Comparison of ENCODE assay signal across 9 cellular contexts in genomic region chr11:65545853-65546216, GRCh38. TPM values are rescaled to one million over a fixed set of nuclear protein-coding genes. Genes with fewer than 3 reads are reported as not detected.
DNase-seq lines count a peak whose midpoint lies in the region; ATAC-seq, FAIRE-seq and TF ChIP-seq lines count a peak whose summit lies in the region.
"Had no signal": no experiment of that assay in that cellular context is flagged by ENCODE, and none has a peak within 500 bp of the region (broad histone marks: within the 10 kb centered on the region; RNA-seq: fewer than 3 reads in every experiment).

No MANE protein-coding gene starts in this region.

- ATAC-seq in activated CD8-positive, alpha-beta memory T cell treated with anti-CD3 and anti-CD28 coated beads, Interleukin-2, amount 10 ng/mL, durations not matched to agents 7 days and 5 days: no peak
- no peak for ATAC-seq in GM18520 (IDR thresholded peaks at IDR 0.05; ENCODE audit: unreplicated experiment)

- peaks cover 0 to 2% of the 10 kb centered on the region in 2 donors for H3K36me3 ChIP-seq in kidney (ENCODE audit: control insufficient read depth in 1 of 2, insufficient read depth in 2 of 2, low read length in 2 of 2)
- no peaks in the 10 kb centered on the region for H3K36me3 ChIP-seq in thyroid gland
- peaks cover 4% of the 10 kb centered on the region; the same call in 1 of the 2 replicates for H3K36me3 ChIP-seq in SJCRH30

- FAIRE-seq in kidney (lab: Jason Lieb, UNC): no peak

- peak overlapping the region; percentile 22 to 59 for H3K27ac ChIP-seq in kidney (ENCODE audit: low read depth in 2 of 2, low read length in 2 of 2)
- H3K27ac ChIP-seq in thyroid gland: peak overlapping the region in 2 of 3 donors; percentile 22 to 26
- no peak overlapping the region for H3K27ac ChIP-seq in SJCRH30

- H3K27me3 Mint-ChIP-seq in activated CD8-positive, alpha-beta memory T cell treated with anti-CD3 and anti-CD28 coated beads, Interleukin-2, amount 10 ng/mL, durations not matched to agents 7 days and 5 days: no peaks in the 10 kb centered on the region
- H3K27me3 Mint-ChIP-seq in activated T-helper 1 cell treated with anti-CD3 and anti-CD28 coated beads, Interleukin-12 subunit alpha, Interleukin-12 subunit beta, Interleukin-2, Interleukin-4 antibody, amounts not matched to agents 30 ng/mL and 10 ng/mL and 1 ng/mL, durations not matched to agents 14 hours and 24 hours and 36 hours (ENCODE audit: insufficient read depth): no peaks in the 10 kb centered on the region

- H3K9me3 ChIP-seq in kidney (ENCODE audit: control insufficient read depth in 1 of 2, low read length in 2 of 2) (no peaks in the 10 kb centered on the region), thyroid gland (no peaks in the 10 kb centered on the region), SJCRH30 (replicated peaks) (no peaks in the 10 kb centered on the region)

- peak overlapping the region; percentile 61 to 64 for H3K4me3 ChIP-seq in kidney (ENCODE audit: low read length in 2 of 2)
- no peak overlapping the region for H3K4me3 ChIP-seq in thyroid gland (replicated peaks in 1 of 3)
- no peak overlapping the region for H3K4me3 ChIP-seq in SJCRH30

- TF ChIP-seq POLR2A in thyroid gland (IDR thresholded peaks at IDR 0.05): no peak

- 71 to 75% methylated on average over 4 of the region's 4 CpGs for WGBS in thyroid gland, 2 donors

- no peak for TF ChIP-seq CTCF in kidney (IDR thresholded peaks at IDR 0.05; ENCODE audit: borderline replicate concordance, extremely low read depth, insufficient read depth)
- TF ChIP-seq CTCF in thyroid gland (IDR thresholded peaks at IDR 0.05): no peak

- peak overlapping the region; percentile 37 for H3K27ac Mint-ChIP-seq in activated CD8-positive, alpha-beta memory T cell treated with anti-CD3 and anti-CD28 coated beads, Interleukin-2, amount 10 ng/mL, durations not matched to agents 7 days and 5 days
- H3K27ac Mint-ChIP-seq in activated T-helper 1 cell treated with anti-CD3 and anti-CD28 coated beads, Interleukin-12 subunit alpha, Interleukin-12 subunit beta, Interleukin-2, Interleukin-4 antibody, amounts not matched to agents 30 ng/mL and 10 ng/mL and 1 ng/mL, durations not matched to agents 14 hours and 24 hours and 36 hours: peak overlapping the region; percentile 53

- H3K9me3 Mint-ChIP-seq in activated CD8-positive, alpha-beta memory T cell treated with anti-CD3 and anti-CD28 coated beads, Interleukin-2, amount 10 ng/mL, durations not matched to agents 7 days and 5 days (ENCODE audit: low read depth): no peaks in the 10 kb centered on the region
- no peaks in the 10 kb centered on the region for H3K9me3 Mint-ChIP-seq in activated T-helper 1 cell treated with anti-CD3 and anti-CD28 coated beads, Interleukin-12 subunit alpha, Interleukin-12 subunit beta, Interleukin-2, Interleukin-4 antibody, amounts not matched to agents 30 ng/mL and 10 ng/mL and 1 ng/mL, durations not matched to agents 14 hours and 24 hours and 36 hours

- DNase-seq in activated CD8-positive, alpha-beta memory T cell treated with anti-CD3 and anti-CD28 coated beads, Interleukin-2, amount 10 ng/mL, durations not matched to agents 7 days and 5 days: no peak
- DNase-seq in activated CD8-positive, alpha-beta memory T cell treated with anti-CD3 and anti-CD28 coated beads, Interleukin-2, amount 50 U/mL, for 4 hours: no peak
- no peak for DNase-seq in activated T-helper 1 cell treated with anti-CD3 and anti-CD28 coated beads, Interleukin-12 subunit alpha, Interleukin-12 subunit beta, Interleukin-2, Interleukin-4 antibody, amounts not matched to agents 30 ng/mL and 10 ng/mL and 1 ng/mL, durations not matched to agents 14 hours and 24 hours and 36 hours (ENCODE audit: low spot score)
- DNase-seq in kidney (no peak), thyroid gland (no peak), occipital lobe (lab: John Stamatoyannopoulos, UW) (no peak), SJCRH30 (no peak)
- DNase-seq: midbrain had no signal

- CTCF ChIA-PET in activated CD8-positive, alpha-beta memory T cell treated with anti-CD3 and anti-CD28 coated beads, Interleukin-2, amount 10 ng/mL, durations not matched to agents 7 days and 5 days (lab: Charles Lee): interaction anchor here (1.1 to 19.4 kb wide), 3 partner anchors 20 to 216 kb away, joined by 4 to 388 read pairs (median 209); partner anchors contain the start of genes FAM89B, KCNK7, LTBP3 and ZNRD2

- H3K4me1 ChIP-seq in kidney (ENCODE audit: control insufficient read depth in 1 of 2, insufficient read depth in 1 of 2, low read depth in 1 of 2, low read length in 2 of 2) (peaks cover 6 to 14% of the 10 kb centered on the region in 2 donors), thyroid gland (peaks cover 11 to 37% of the 10 kb centered on the region in 2 donors), SJCRH30 (no peaks in the 10 kb centered on the region)

- peak overlapping the region; percentile 33 to 40 for H3K9ac ChIP-seq in kidney (ENCODE audit: low read length in 2 of 2)

- H3K27me3 ChIP-seq in thyroid gland (no peaks in the 10 kb centered on the region), SJCRH30 (no peaks in the 10 kb centered on the region)

- peaks cover 35% of the 10 kb centered on the region for H3K4me1 Mint-ChIP-seq in activated CD8-positive, alpha-beta memory T cell treated with anti-CD3 and anti-CD28 coated beads, Interleukin-2, amount 10 ng/mL, durations not matched to agents 7 days and 5 days
- peaks cover 45% of the 10 kb centered on the region for H3K4me1 Mint-ChIP-seq in activated T-helper 1 cell treated with anti-CD3 and anti-CD28 coated beads, Interleukin-12 subunit alpha, Interleukin-12 subunit beta, Interleukin-2, Interleukin-4 antibody, amounts not matched to agents 30 ng/mL and 10 ng/mL and 1 ng/mL, durations not matched to agents 14 hours and 24 hours and 36 hours (ENCODE audit: low read depth)

- intact Hi-C loops in activated T-helper 1 cell treated with anti-CD3 and anti-CD28 coated beads, Interleukin-12 subunit alpha, Interleukin-12 subunit beta, Interleukin-2, Interleukin-4 antibody, amounts not matched to agents 30 ng/mL and 10 ng/mL and 1 ng/mL, durations not matched to agents 14 hours and 24 hours and 36 hours (cut with micrococcal nuclease): loop anchor here (1.0 kb wide), 3 partner anchors 21 to 42 kb away; partner anchors contain the start of genes SCYL1 and ZNRD2
- intact Hi-C loops in kidney (cut with DNase I) (no loop called here), thyroid gland (cut with DNase I) (no loop called here)

- H3K36me3 Mint-ChIP-seq in activated CD8-positive, alpha-beta memory T cell treated with anti-CD3 and anti-CD28 coated beads, Interleukin-2, amount 10 ng/mL, durations not matched to agents 7 days and 5 days: peaks cover 10% of the 10 kb centered on the region
- H3K36me3 Mint-ChIP-seq in activated T-helper 1 cell treated with anti-CD3 and anti-CD28 coated beads, Interleukin-12 subunit alpha, Interleukin-12 subunit beta, Interleukin-2, Interleukin-4 antibody, amounts not matched to agents 30 ng/mL and 10 ng/mL and 1 ng/mL, durations not matched to agents 14 hours and 24 hours and 36 hours (ENCODE audit: low read depth): peaks cover 38% of the 10 kb centered on the region

- peak overlapping the region; percentile 67 for H3K4me3 Mint-ChIP-seq in activated CD8-positive, alpha-beta memory T cell treated with anti-CD3 and anti-CD28 coated beads, Interleukin-2, amount 10 ng/mL, durations not matched to agents 7 days and 5 days
- peak overlapping the region; percentile 70 for H3K4me3 Mint-ChIP-seq in activated T-helper 1 cell treated with anti-CD3 and anti-CD28 coated beads, Interleukin-12 subunit alpha, Interleukin-12 subunit beta, Interleukin-2, Interleukin-4 antibody, amounts not matched to agents 30 ng/mL and 10 ng/mL and 1 ng/mL, durations not matched to agents 14 hours and 24 hours and 36 hours

RNA-seq across cellular contexts. Expression of gene LTBP3, which starts 12.3 kb away (rescaled TPM):
- 10 to 100 TPM; 46.2 to 46.8 TPM for total RNA-seq in activated CD8-positive, alpha-beta memory T cell treated with anti-CD3 and anti-CD28 coated beads, Interleukin-2, amount 10 ng/mL, durations not matched to agents 7 days and 5 days
- 97.9 and 103 TPM in 2 replicates for total RNA-seq in activated T-helper 1 cell treated with anti-CD3 and anti-CD28 coated beads, Interleukin-12 subunit alpha, Interleukin-12 subunit beta, Interleukin-2, Interleukin-4 antibody, amounts not matched to agents 30 ng/mL and 10 ng/mL and 1 ng/mL, durations not matched to agents 14 hours and 24 hours and 36 hours
- total RNA-seq in kidney (165 TPM), thyroid gland (100 to 1,000 TPM; 195 to 277 (median 222) TPM), occipital lobe (18.4 TPM)
- polyA plus RNA-seq in kidney (ENCODE audit: insufficient read depth, low read depth, low replicate concordance): 61.6 TPM
- 13.2 and 17.2 TPM in 2 replicates for total RNA-seq in SJCRH30 (2014; rRNA removed; shearing (Covaris generic))

RNA-seq across cellular contexts. Expression of gene SCYL1, which starts 21.0 kb away (rescaled TPM):
- 10 to 100 TPM; 68.0 to 76.7 TPM for total RNA-seq in activated CD8-positive, alpha-beta memory T cell treated with anti-CD3 and anti-CD28 coated beads, Interleukin-2, amount 10 ng/mL, durations not matched to agents 7 days and 5 days
- total RNA-seq in activated T-helper 1 cell treated with anti-CD3 and anti-CD28 coated beads, Interleukin-12 subunit alpha, Interleukin-12 subunit beta, Interleukin-2, Interleukin-4 antibody, amounts not matched to agents 30 ng/mL and 10 ng/mL and 1 ng/mL, durations not matched to agents 14 hours and 24 hours and 36 hours: 103 and 109 TPM in 2 replicates
- total RNA-seq in kidney (72.2 TPM), thyroid gland (100 to 1,000 TPM in 3 of 4 donors, 10 to 100 TPM in 1; 99.8 to 122 (median 116) TPM), occipital lobe (34.2 TPM)
- polyA plus RNA-seq in kidney (ENCODE audit: insufficient read depth, low read depth, low replicate concordance): 78.9 TPM
- total RNA-seq in SJCRH30 (2014; rRNA removed; shearing (Covaris generic)): 39.1 and 41.8 TPM in 2 replicates

RNA-seq across cellular contexts. Expression of gene ZNRD2, which starts 24.4 kb away (rescaled TPM):
- 10 to 100 TPM; 42.1 to 45.5 TPM for total RNA-seq in activated CD8-positive, alpha-beta memory T cell treated with anti-CD3 and anti-CD28 coated beads, Interleukin-2, amount 10 ng/mL, durations not matched to agents 7 days and 5 days
- 94.6 and 96.9 TPM in 2 replicates for total RNA-seq in activated T-helper 1 cell treated with anti-CD3 and anti-CD28 coated beads, Interleukin-12 subunit alpha, Interleukin-12 subunit beta, Interleukin-2, Interleukin-4 antibody, amounts not matched to agents 30 ng/mL and 10 ng/mL and 1 ng/mL, durations not matched to agents 14 hours and 24 hours and 36 hours
- 32.0 TPM for total RNA-seq in kidney
- polyA plus RNA-seq in kidney (ENCODE audit: insufficient read depth, low read depth, low replicate concordance): 60.4 TPM
- total RNA-seq in thyroid gland: 10 to 100 TPM; 28.2 to 79.1 (median 41.3) TPM
- 23.6 TPM for total RNA-seq in occipital lobe
- 30.6 and 32.6 TPM in 2 replicates for total RNA-seq in SJCRH30 (2014; rRNA removed; shearing (Covaris generic))

RNA-seq across cellular contexts. Expression of gene FAM89B, which starts 26.5 kb away (rescaled TPM):
- total RNA-seq in activated CD8-positive, alpha-beta memory T cell treated with anti-CD3 and anti-CD28 coated beads, Interleukin-2, amount 10 ng/mL, durations not matched to agents 7 days and 5 days: 10 to 100 TPM; 36.6 to 54.2 TPM
- 50.4 and 50.6 TPM in 2 replicates for total RNA-seq in activated T-helper 1 cell treated with anti-CD3 and anti-CD28 coated beads, Interleukin-12 subunit alpha, Interleukin-12 subunit beta, Interleukin-2, Interleukin-4 antibody, amounts not matched to agents 30 ng/mL and 10 ng/mL and 1 ng/mL, durations not matched to agents 14 hours and 24 hours and 36 hours
- 36.7 TPM for total RNA-seq in kidney
- 33.5 TPM for polyA plus RNA-seq in kidney (ENCODE audit: insufficient read depth, low read depth, low replicate concordance)
- 10 to 100 TPM; 26.9 to 55.5 (median 43.2) TPM for total RNA-seq in thyroid gland
- 22.3 TPM for total RNA-seq in occipital lobe
- 18.3 and 21.5 TPM in 2 replicates for total RNA-seq in SJCRH30 (2014; rRNA removed; shearing (Covaris generic))

RNA-seq across cellular contexts. Expression of gene EHBP1L1, which starts 30.0 kb away (rescaled TPM):
- total RNA-seq in activated CD8-positive, alpha-beta memory T cell treated with anti-CD3 and anti-CD28 coated beads, Interleukin-2, amount 10 ng/mL, durations not matched to agents 7 days and 5 days: 100 to 1,000 TPM; 138 to 140 TPM
- total RNA-seq in activated T-helper 1 cell treated with anti-CD3 and anti-CD28 coated beads, Interleukin-12 subunit alpha, Interleukin-12 subunit beta, Interleukin-2, Interleukin-4 antibody, amounts not matched to agents 30 ng/mL and 10 ng/mL and 1 ng/mL, durations not matched to agents 14 hours and 24 hours and 36 hours: 168 and 178 TPM in 2 replicates
- total RNA-seq in kidney (95.4 TPM), thyroid gland (10 to 100 TPM in 2 of 4 donors, 1 to 10 TPM in 2; 8.6 to 18.8 (median 12.0) TPM), occipital lobe (9.7 TPM)
- polyA plus RNA-seq in kidney (ENCODE audit: insufficient read depth, low read depth, low replicate concordance): 20.5 TPM
- 16.8 and 18.5 TPM in 2 replicates for total RNA-seq in SJCRH30 (2014; rRNA removed; shearing (Covaris generic))

Comparison
In these comparisons a context has a peak if more than half of its experiments do, and no peak if none do; other contexts are left out.
1. H3K4me3 ChIP-seq: peak in kidney (2 of 2); none in thyroid gland (0 of 3) and SJCRH30 (single experiment).